Comparison of ENCODE assay signal across 14 cellular contexts in the genomic region with DNA sequence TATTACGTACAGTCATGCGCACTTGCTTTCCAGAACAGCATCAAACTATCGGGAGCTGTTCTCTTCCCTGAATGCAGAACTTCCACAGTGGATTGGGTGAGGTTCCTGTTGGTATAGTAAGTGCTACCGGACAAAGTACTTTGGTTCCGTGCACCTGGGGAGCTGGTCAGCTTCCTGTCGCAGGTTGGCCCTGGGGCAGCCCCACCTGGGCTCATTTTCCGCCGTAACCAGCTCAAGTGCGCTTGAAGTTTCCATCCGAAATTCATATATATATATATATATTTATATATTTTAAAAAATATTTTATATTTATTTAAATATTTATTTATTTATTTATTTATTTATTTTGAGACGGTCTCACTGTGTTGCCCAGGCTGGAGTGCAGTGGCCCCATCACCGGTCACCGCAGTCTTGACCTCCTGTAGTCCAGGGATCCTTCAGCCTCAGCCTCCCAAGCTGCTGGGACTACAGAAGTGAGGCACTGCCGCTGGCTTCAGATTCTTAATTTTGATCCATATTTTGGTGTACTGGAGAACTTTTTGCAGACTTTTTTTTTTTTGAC. TPM values are rescaled to one million over a fixed set of nuclear protein-coding genes. Genes with fewer than 3 reads are reported as not detected.
DNase-seq lines count a peak whose midpoint lies in the region; ATAC-seq and TF ChIP-seq lines count a peak whose summit lies in the region.
"Had no signal": no experiment of that assay in that cellular context is flagged by ENCODE, and none has a peak within 500 bp of the region (broad histone marks: within the 10 kb centered on the region; RNA-seq: fewer than 3 reads in every experiment).

No MANE protein-coding gene starts in this region.

- peaks cover 13% of the 10 kb centered on the region for H3K27me3 Mint-ChIP-seq in WTC11 (ENCODE audit: low read depth)
- no peaks in the 10 kb centered on the region for H3K27me3 Mint-ChIP-seq in naive thymus-derived CD8-positive, alpha-beta T cell
- H3K27me3 Mint-ChIP-seq: CD4-positive, CD25-positive, alpha-beta regulatory T cell; CD8-positive, alpha-beta memory T cell had no signal

- POLR2A ChIA-PET in WTC11 (lab: Charles Lee), result no interaction called here
- POLR2A ChIA-PET in GM10248 (lab: Yijun Ruan, JAX), result no interaction called here
- POLR2A ChIA-PET in naive thymus-derived CD8-positive, alpha-beta T cell (lab: Charles Lee), result no interaction called here

- DNase-seq in D341Med (ENCODE audit: low spot score) (peak; percentile 5), WTC11 (ENCODE audit: low spot score) (no peak), mucosa of gallbladder (ENCODE audit: low spot score) (peak; percentile 4), GM10248 (ENCODE audit: extremely low spot score) (no peak), NCI-H446 (lab: John Stamatoyannopoulos, UW) (no peak)
- no peak for DNase-seq in naive thymus-derived CD8-positive, alpha-beta T cell
- DNase-seq: ACHN; BE2C; C1 segment of cervical spinal cord; CD4-positive, CD25-positive, alpha-beta regulatory T cell; CD8-positive, alpha-beta memory T cell; COR-L47; H9 had no signal

- CTCF ChIA-PET in WTC11 (lab: Charles Lee), result no interaction called here
- CTCF ChIA-PET in GM10248 (lab: Yijun Ruan, JAX), result interaction anchor here (1.5 kb wide), 1 partner anchor 22 kb away, joined by 5 read pairs; no protein-coding TSS in a partner anchor

- H3K27ac Mint-ChIP-seq in WTC11, result no peak overlapping the region
- H3K27ac Mint-ChIP-seq in naive thymus-derived CD8-positive, alpha-beta T cell, result no peak overlapping the region
- H3K27ac Mint-ChIP-seq: CD4-positive, CD25-positive, alpha-beta regulatory T cell; H9 had no signal

- no peaks in the 10 kb centered on the region for H3K4me1 Mint-ChIP-seq in WTC11
- no peaks in the 10 kb centered on the region for H3K4me1 Mint-ChIP-seq in naive thymus-derived CD8-positive, alpha-beta T cell
- H3K4me1 Mint-ChIP-seq: CD4-positive, CD25-positive, alpha-beta regulatory T cell; CD8-positive, alpha-beta memory T cell; H9 had no signal

- TF ChIP-seq CTCF in WTC11 (IDR thresholded peaks at IDR 0.05) (no peak), GM10248 (IDR thresholded peaks at IDR 0.05; ENCODE audit: control extremely low read depth, extremely low read depth, low read depth, missing control alignments) (no peak)

- peaks cover 51% of the 10 kb centered on the region for H3K9me3 Mint-ChIP-seq in WTC11
- no peaks in the 10 kb centered on the region for H3K9me3 Mint-ChIP-seq in naive thymus-derived CD8-positive, alpha-beta T cell
- H3K9me3 Mint-ChIP-seq: CD4-positive, CD25-positive, alpha-beta regulatory T cell; CD8-positive, alpha-beta memory T cell had no signal

- ATAC-seq in WTC11, result no peak
- ATAC-seq in naive thymus-derived CD8-positive, alpha-beta T cell, result no peak

- H3K4me3 Mint-ChIP-seq in WTC11, result no peak overlapping the region
- H3K4me3 Mint-ChIP-seq in naive thymus-derived CD8-positive, alpha-beta T cell, result no peak overlapping the region
- H3K4me3 Mint-ChIP-seq: CD4-positive, CD25-positive, alpha-beta regulatory T cell; H9 had no signal

- peaks cover 42% of the 10 kb centered on the region for H3K36me3 Mint-ChIP-seq in WTC11
- H3K36me3 Mint-ChIP-seq in naive thymus-derived CD8-positive, alpha-beta T cell, result peaks cover 0 to 2% (median 0%) of the 10 kb centered on the region in 3 donors

TF ChIP-seq in WTC11, 78 proteins besides CTCF, POLR2A, EP300 and RAD21:
- TF ChIP-seq, protein P1, sequence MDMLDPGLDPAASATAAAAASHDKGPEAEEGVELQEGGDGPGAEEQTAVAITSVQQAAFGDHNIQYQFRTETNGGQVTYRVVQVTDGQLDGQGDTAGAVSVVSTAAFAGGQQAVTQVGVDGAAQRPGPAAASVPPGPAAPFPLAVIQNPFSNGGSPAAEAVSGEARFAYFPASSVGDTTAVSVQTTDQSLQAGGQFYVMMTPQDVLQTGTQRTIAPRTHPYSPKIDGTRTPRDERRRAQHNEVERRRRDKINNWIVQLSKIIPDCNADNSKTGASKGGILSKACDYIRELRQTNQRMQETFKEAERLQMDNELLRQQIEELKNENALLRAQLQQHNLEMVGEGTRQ (CRISPR knock-in tag; IDR thresholded peaks at IDR 0.05), result no peak
- TF ChIP-seq HMGA2 (CRISPR knock-in tag; IDR thresholded peaks at IDR 0.05), result peak; percentile 29; the same call in 1 of the 2 replicates

RNA-seq across cellular contexts. Expression of a gene that starts 6.5 kb away (rescaled TPM):
- total RNA-seq in WTC11 (2021), result 0.57 to 1.2 TPM (median 1.1 TPM) in 3 replicates
- 3.6 TPM for total RNA-seq in mucosa of gallbladder
- total RNA-seq in naive thymus-derived CD8-positive, alpha-beta T cell, result 1 to 10 TPM; 3.8 to 4.2 TPM
- polyA plus RNA-seq in naive thymus-derived CD8-positive, alpha-beta T cell, result under 1 TPM in 1 of 3 donors, not detected in 2; 0.04 TPM

RNA-seq across cellular contexts. Expression of a gene that starts 35.9 kb away (rescaled TPM):
- total RNA-seq in WTC11 (2021) (0.27 to 0.59 TPM (median 0.32 TPM) in 3 replicates), mucosa of gallbladder (not detected)
- total RNA-seq in naive thymus-derived CD8-positive, alpha-beta T cell, result not detected
- under 1 TPM; 0.06 to 0.39 (median 0.28) TPM for polyA plus RNA-seq in naive thymus-derived CD8-positive, alpha-beta T cell
- total RNA-seq: CD4-positive, CD25-positive, alpha-beta regulatory T cell; CD8-positive, alpha-beta memory T cell; HT1080 had no signal

Comparison
In these comparisons a context has a peak if more than half of its experiments do, and no peak if none do; other contexts are left out.
1. DNase-seq: peak in D341Med (single experiment) and mucosa of gallbladder (single experiment); none in WTC11 (single experiment), GM10248 (single experiment), naive thymus-derived CD8-positive, alpha-beta T cell (0 of 10) and NCI-H446 (0 of 2).